In the genomic region with DNA sequence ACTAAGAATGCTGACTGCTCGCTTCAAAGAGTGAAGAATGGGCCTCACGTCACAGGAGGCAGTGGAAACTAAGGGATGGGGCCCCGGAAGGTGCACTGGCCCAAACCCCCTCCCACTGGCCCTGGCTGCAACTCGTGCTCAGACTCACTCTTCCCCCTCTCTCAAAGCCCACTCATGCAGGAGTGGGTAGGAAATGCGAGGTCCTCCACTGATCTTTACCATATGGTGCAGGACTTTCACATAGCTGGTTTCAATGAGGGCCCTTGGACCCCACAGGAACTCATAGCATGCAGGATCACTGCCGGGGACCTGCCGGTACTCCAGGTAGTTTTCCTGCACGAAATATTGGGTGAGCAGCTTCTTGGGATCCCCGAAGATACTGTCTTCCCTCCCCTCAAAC, we compare ENCODE assay signal across 3 cellular contexts. TPM values are rescaled to one million over a fixed set of nuclear protein-coding genes. Genes with fewer than 3 reads are reported as not detected.
"Had no signal": no experiment of that assay in that cellular context is flagged by ENCODE, and none has a peak within 500 bp of the region (broad histone marks: within the 10 kb centered on the region; RNA-seq: fewer than 3 reads in every experiment).

No MANE protein-coding gene starts in this region.

RNA-seq across cellular contexts. Expression of gene MAGEA6, which starts 2.9 kb away (rescaled TPM):
- total RNA-seq: Right ventricle myocardium inferior had no signal

RNA-seq across cellular contexts. Expression of gene CSAG3, which starts 7.5 kb away (rescaled TPM):
- total RNA-seq: PC-3, Right ventricle myocardium inferior, SJCRH30 had no signal

RNA-seq across cellular contexts. Expression of gene MAGEA2, which starts 12.9 kb away (rescaled TPM):
- total RNA-seq: PC-3, Right ventricle myocardium inferior had no signal

RNA-seq across cellular contexts. Expression of gene MAGEA12, which starts 33.0 kb away (rescaled TPM):
- total RNA-seq: Right ventricle myocardium inferior had no signal

RNA-seq across cellular contexts. Expression of gene CSAG1, which starts 33.0 kb away (rescaled TPM):
- total RNA-seq: PC-3, Right ventricle myocardium inferior had no signal
